Comparison of ENCODE assay signal across 8 cellular contexts in genomic region chr5:72178910-72179815, GRCh38.
DNase-seq lines count a peak whose midpoint lies in the region; ATAC-seq, FAIRE-seq and TF ChIP-seq lines count a peak whose summit lies in the region.

No MANE protein-coding gene starts in this region.

- no peaks in the 10 kb centered on the region for H3K27me3 ChIP-seq in bronchial epithelial cell (ENCODE audit: control insufficient read depth, insufficient read depth, low read length)

- H3K36me3 ChIP-seq in bronchial epithelial cell (ENCODE audit: control insufficient read depth, insufficient read depth, low read length): no peaks in the 10 kb centered on the region

- peak; percentile 92 for FAIRE-seq in HTR-8/SVneo (lab: Jason Lieb, UNC)
- no peak for FAIRE-seq in bronchial epithelial cell (lab: Jason Lieb, UNC)

- no peak for TF ChIP-seq CTCF in bronchial epithelial cell (IDR thresholded peaks at IDR 0.05; ENCODE audit: insufficient read depth, low read length, severe bottlenecking)

- DNase-seq in HTR-8/SVneo (ENCODE audit: insufficient read length, low spot score) (peak; percentile 86), bronchial epithelial cell (ENCODE audit: low read depth) (peak; percentile 61), kidney tubule cell (ENCODE audit: low spot score) (peak; percentile 66), superior temporal gyrus (ENCODE audit: extremely low spot score) (peak; percentile 64), UCSD-AML1 (lab: John Stamatoyannopoulos, UW; ENCODE audit: unreplicated experiment) (no peak)

- ATAC-seq in GM18868 (IDR thresholded peaks at IDR 0.05; ENCODE audit: unreplicated experiment) (no peak), GM19397 (IDR thresholded peaks at IDR 0.05; ENCODE audit: unreplicated experiment) (no peak), GM21619 (IDR thresholded peaks at IDR 0.05; ENCODE audit: unreplicated experiment) (no peak)

- H3K4me3 ChIP-seq in bronchial epithelial cell (ENCODE audit: low read depth, low read length): no peak overlapping the region
